In genomic region chr1:100953915-100954314, GRCh38 we compare ENCODE assay signal across 18 cellular contexts. TPM values are rescaled to one million over a fixed set of nuclear protein-coding genes. Genes with fewer than 3 reads are reported as not detected.
A peak's percentile ranks its signal among the peaks of the same experiment; 100 is the strongest.
DNase-seq lines count a peak whose midpoint lies in the region; ATAC-seq, FAIRE-seq and TF ChIP-seq lines count a peak whose summit lies in the region.
"Had no signal": no experiment of that assay in that cellular context is flagged by ENCODE, and none has a peak within 500 bp of the region (broad histone marks: within the 10 kb centered on the region; RNA-seq: fewer than 3 reads in every experiment).

No MANE protein-coding gene starts in this region.

- H3K27ac Mint-ChIP-seq in activated T-cell treated with anti-CD3 and anti-CD28 coated beads, Interleukin-2, amount 50 U/mL, for 72 hours: peak overlapping the region; percentile 5
- peak overlapping the region; percentile 8; the same call in 1 of the 2 replicates for H3K27ac Mint-ChIP-seq in WTC11
- H3K27ac Mint-ChIP-seq in naive B cell: peak overlapping the region in 5 of 6 donors; percentile 37 to 81 (median 51)
- H3K27ac Mint-ChIP-seq: HFFc6 had no signal

- peaks cover 25 to 44% of the 10 kb centered on the region in 2 donors for H3K36me3 Mint-ChIP-seq in activated T-cell treated with anti-CD3 and anti-CD28 coated beads, Interleukin-2, amount 50 U/mL, for 72 hours (ENCODE audit: insufficient read depth in 2 of 2)
- H3K36me3 Mint-ChIP-seq in WTC11 (peaks cover 12% of the 10 kb centered on the region), naive B cell (peaks cover 18 to 29% of the 10 kb centered on the region in 2 donors)

- CTCF ChIA-PET in WTC11 (lab: Charles Lee): no interaction called here

- H3K4me1 Mint-ChIP-seq in activated T-cell treated with anti-CD3 and anti-CD28 coated beads, Interleukin-2, amount 50 U/mL, for 72 hours (ENCODE audit: low read depth): peaks cover 46% of the 10 kb centered on the region
- H3K4me1 Mint-ChIP-seq in WTC11: peaks cover 56% of the 10 kb centered on the region
- peaks cover 24 to 43% (median 43%) of the 10 kb centered on the region in 3 donors for H3K4me1 Mint-ChIP-seq in naive B cell

- H3K4me3 Mint-ChIP-seq in activated T-cell treated with anti-CD3 and anti-CD28 coated beads, Interleukin-2, amount 50 U/mL, for 72 hours: no peak overlapping the region
- H3K4me3 Mint-ChIP-seq in WTC11 (no peak overlapping the region), naive B cell (no peak overlapping the region)
- H3K4me3 Mint-ChIP-seq: HFFc6 had no signal

- H3K9me3 Mint-ChIP-seq in activated T-cell treated with anti-CD3 and anti-CD28 coated beads, Interleukin-2, amount 50 U/mL, for 72 hours: peaks cover 5 to 16% of the 10 kb centered on the region in 2 donors
- H3K9me3 Mint-ChIP-seq in WTC11: 0 out of 2 replicates have a peak, but pooled peaks cover 3% of the 10 kb centered on the region
- H3K9me3 Mint-ChIP-seq in naive B cell: peaks cover 0 to 16% (median 8%) of the 10 kb centered on the region in 7 donors
- H3K9me3 Mint-ChIP-seq: HFFc6 had no signal

- H3K27me3 Mint-ChIP-seq in activated T-cell treated with anti-CD3 and anti-CD28 coated beads, Interleukin-2, amount 50 U/mL, for 72 hours (ENCODE audit: low read depth): no peaks in the 10 kb centered on the region
- H3K27me3 Mint-ChIP-seq in WTC11 (ENCODE audit: low read depth) (no peaks in the 10 kb centered on the region), naive B cell (no peaks in the 10 kb centered on the region)

- FAIRE-seq in GM18507 (lab: Jason Lieb, UNC): peak; percentile 35

- DNase-seq in activated T-cell treated with anti-CD3 and anti-CD28 coated beads, Interleukin-2, amount 50 U/mL, for 72 hours: no peak
- no peak for DNase-seq in activated T-cell treated with anti-CD3 and anti-CD28 coated beads for 4 hours
- DNase-seq in GM18507 (ENCODE audit: extremely low spot score, insufficient read length, low read depth): no peak
- DNase-seq in WTC11 (ENCODE audit: low spot score): no peak
- no peak for DNase-seq in naive B cell
- DNase-seq in activated CD8-positive, alpha-beta memory T cell treated with anti-CD3 and anti-CD28 coated beads, Interleukin-2, amount 50 U/mL, for 48 hours: no peak
- DNase-seq in LoVo (ENCODE audit: low spot score): no peak
- DNase-seq in effector CD8-positive, alpha-beta T cell (lab: John Stamatoyannopoulos, UW): no peak
- DNase-seq: AML-193, DND-41, GDM1, GM23248, HFFc6, KG1, NCI-H1092 treated with DMSO at 0.1 percent for 48 hours, NCI-H1694, NCI-H2107, NCI-H774 had no signal

- no peak for TF ChIP-seq CTCF in WTC11 (IDR thresholded peaks at IDR 0.05)

- ATAC-seq in activated T-cell treated with anti-CD3 and anti-CD28 coated beads, Interleukin-2, amount 50 U/mL, for 72 hours (replicated peaks in 1 of 2): no peak
- ATAC-seq in WTC11 (no peak), naive B cell (ENCODE audit: low read depth in 2 of 2) (no peak)

- POLR2A ChIA-PET in WTC11 (lab: Charles Lee): no interaction called here

TF ChIP-seq in WTC11, 78 proteins besides CTCF, POLR2A, EP300 and RAD21:
- TF ChIP-seq ATF1 (CRISPR knock-in tag; IDR thresholded peaks at IDR 0.05): no peak
- no peak for TF ChIP-seq MXD4 (CRISPR knock-in tag; IDR thresholded peaks at IDR 0.05; ENCODE audit: borderline replicate concordance)
- no peak for TF ChIP-seq ZNF425 (CRISPR knock-in tag; conservative IDR thresholded peaks at IDR 0.05)
- TF ChIP-seq, protein P1, sequence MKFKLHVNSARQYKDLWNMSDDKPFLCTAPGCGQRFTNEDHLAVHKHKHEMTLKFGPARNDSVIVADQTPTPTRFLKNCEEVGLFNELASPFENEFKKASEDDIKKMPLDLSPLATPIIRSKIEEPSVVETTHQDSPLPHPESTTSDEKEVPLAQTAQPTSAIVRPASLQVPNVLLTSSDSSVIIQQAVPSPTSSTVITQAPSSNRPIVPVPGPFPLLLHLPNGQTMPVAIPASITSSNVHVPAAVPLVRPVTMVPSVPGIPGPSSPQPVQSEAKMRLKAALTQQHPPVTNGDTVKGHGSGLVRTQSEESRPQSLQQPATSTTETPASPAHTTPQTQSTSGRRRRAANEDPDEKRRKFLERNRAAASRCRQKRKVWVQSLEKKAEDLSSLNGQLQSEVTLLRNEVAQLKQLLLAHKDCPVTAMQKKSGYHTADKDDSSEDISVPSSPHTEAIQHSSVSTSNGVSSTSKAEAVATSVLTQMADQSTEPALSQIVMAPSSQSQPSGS (CRISPR knock-in tag; IDR thresholded peaks at IDR 0.05; ENCODE audit: borderline replicate concordance, low read depth): no peak
- TF ChIP-seq E2F1 (CRISPR knock-in tag; IDR thresholded peaks at IDR 0.05): no peak
- TF ChIP-seq, protein P2, sequence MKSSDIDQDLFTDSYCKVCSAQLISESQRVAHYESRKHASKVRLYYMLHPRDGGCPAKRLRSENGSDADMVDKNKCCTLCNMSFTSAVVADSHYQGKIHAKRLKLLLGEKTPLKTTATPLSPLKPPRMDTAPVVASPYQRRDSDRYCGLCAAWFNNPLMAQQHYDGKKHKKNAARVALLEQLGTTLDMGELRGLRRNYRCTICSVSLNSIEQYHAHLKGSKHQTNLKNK (CRISPR knock-in tag; IDR thresholded peaks at IDR 0.05): no peak
- no peak for TF ChIP-seq USF1 (CRISPR knock-in tag; IDR thresholded peaks at IDR 0.05)
- TF ChIP-seq TEAD4 (CRISPR knock-in tag; IDR thresholded peaks at IDR 0.05): no peak
- TF ChIP-seq RORB (CRISPR knock-in tag; IDR thresholded peaks at IDR 0.05): no peak
- TF ChIP-seq IRF2 (CRISPR knock-in tag; IDR thresholded peaks at IDR 0.05; ENCODE audit: borderline replicate concordance, low read depth): no peak
- no peak for TF ChIP-seq SMAD3 (CRISPR knock-in tag; IDR thresholded peaks at IDR 0.05; ENCODE audit: borderline replicate concordance)

RNA-seq across cellular contexts. Expression of gene SLC30A7, which starts 58.0 kb away (rescaled TPM):
- total RNA-seq in activated T-cell treated with anti-CD3 and anti-CD28 coated beads, Interleukin-2, amount 50 U/mL, for 72 hours: 10 to 100 TPM; 39.3 to 48.7 TPM
- 17.2 to 20.7 TPM (median 18.6 TPM) in 3 replicates for total RNA-seq in WTC11 (2021)
- 10 to 100 TPM in 1 of 6 donors, 1 to 10 TPM in 4, under 1 TPM in 1; 0.68 to 10.2 (median 8.4) TPM for polyA plus RNA-seq in naive B cell (ENCODE audit: low read depth in 6 of 6)

RNA-seq across cellular contexts. Expression of gene EXTL2, which starts 59.3 kb away (rescaled TPM):
- total RNA-seq in activated T-cell treated with anti-CD3 and anti-CD28 coated beads, Interleukin-2, amount 50 U/mL, for 72 hours: 1 to 10 TPM; 4.0 to 4.9 TPM
- 36.4 to 41.0 TPM (median 37.8 TPM) in 3 replicates for total RNA-seq in WTC11 (2021)
- polyA plus RNA-seq in naive B cell (ENCODE audit: low read depth in 6 of 6): 1 to 10 TPM; 2.0 to 5.8 (median 2.4) TPM
